In the genomic region with DNA sequence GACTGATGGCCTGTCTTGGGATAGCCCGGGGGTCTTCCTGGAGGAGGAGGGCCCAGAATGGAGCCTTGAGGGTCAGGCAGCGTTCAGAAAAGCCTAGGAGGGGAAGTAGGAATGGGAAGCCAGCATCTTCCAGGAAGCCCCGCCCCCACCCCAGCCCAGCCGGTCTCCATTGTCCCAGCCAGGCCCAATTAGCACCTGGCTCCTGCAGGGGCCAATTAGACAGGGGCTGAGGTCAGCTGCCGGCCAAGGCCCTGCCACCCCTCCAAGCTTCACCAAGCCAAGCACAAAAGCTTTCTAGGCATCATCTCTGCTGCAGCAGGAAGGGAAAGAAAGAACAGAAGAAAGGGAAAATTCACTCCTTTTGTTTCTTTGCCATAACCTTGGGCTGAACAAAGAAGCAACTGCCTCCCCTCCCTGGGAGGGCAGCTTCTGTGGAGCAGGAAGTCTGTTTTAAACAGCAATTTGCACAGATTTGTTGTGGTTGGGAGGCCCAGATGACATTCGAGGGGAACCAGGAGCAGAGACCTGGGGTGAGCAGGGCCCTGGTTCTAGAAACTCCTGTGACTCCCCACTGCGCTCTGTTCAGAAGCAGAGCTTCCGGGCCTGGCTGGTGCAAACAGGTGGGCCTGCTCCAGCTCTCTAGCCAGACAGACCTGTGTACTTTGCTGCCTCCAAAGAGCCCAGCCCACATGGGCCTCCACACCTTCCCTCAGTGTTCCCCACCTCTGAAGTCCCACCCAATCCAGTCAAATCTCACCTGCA, we compare ENCODE assay signal across 1 cellular context.
TF ChIP-seq lines count a peak whose summit lies in the region.

No MANE protein-coding gene starts in this region.

TF ChIP-seq in SK-N-SH, 30 proteins besides CTCF, POLR2A, EP300 and RAD21 (continued from another document):
- TF ChIP-seq, protein P1, sequence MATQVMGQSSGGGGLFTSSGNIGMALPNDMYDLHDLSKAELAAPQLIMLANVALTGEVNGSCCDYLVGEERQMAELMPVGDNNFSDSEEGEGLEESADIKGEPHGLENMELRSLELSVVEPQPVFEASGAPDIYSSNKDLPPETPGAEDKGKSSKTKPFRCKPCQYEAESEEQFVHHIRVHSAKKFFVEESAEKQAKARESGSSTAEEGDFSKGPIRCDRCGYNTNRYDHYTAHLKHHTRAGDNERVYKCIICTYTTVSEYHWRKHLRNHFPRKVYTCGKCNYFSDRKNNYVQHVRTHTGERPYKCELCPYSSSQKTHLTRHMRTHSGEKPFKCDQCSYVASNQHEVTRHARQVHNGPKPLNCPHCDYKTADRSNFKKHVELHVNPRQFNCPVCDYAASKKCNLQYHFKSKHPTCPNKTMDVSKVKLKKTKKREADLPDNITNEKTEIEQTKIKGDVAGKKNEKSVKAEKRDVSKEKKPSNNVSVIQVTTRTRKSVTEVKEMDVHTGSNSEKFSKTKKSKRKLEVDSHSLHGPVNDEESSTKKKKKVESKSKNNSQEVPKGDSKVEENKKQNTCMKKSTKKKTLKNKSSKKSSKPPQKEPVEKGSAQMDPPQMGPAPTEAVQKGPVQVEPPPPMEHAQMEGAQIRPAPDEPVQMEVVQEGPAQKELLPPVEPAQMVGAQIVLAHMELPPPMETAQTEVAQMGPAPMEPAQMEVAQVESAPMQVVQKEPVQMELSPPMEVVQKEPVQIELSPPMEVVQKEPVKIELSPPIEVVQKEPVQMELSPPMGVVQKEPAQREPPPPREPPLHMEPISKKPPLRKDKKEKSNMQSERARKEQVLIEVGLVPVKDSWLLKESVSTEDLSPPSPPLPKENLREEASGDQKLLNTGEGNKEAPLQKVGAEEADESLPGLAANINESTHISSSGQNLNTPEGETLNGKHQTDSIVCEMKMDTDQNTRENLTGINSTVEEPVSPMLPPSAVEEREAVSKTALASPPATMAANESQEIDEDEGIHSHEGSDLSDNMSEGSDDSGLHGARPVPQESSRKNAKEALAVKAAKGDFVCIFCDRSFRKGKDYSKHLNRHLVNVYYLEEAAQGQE (IDR thresholded peaks at IDR 0.05; ENCODE audit: low read depth, low read length) = no peak
